ENCODE assay signal across 8 cellular contexts in the genomic region with DNA sequence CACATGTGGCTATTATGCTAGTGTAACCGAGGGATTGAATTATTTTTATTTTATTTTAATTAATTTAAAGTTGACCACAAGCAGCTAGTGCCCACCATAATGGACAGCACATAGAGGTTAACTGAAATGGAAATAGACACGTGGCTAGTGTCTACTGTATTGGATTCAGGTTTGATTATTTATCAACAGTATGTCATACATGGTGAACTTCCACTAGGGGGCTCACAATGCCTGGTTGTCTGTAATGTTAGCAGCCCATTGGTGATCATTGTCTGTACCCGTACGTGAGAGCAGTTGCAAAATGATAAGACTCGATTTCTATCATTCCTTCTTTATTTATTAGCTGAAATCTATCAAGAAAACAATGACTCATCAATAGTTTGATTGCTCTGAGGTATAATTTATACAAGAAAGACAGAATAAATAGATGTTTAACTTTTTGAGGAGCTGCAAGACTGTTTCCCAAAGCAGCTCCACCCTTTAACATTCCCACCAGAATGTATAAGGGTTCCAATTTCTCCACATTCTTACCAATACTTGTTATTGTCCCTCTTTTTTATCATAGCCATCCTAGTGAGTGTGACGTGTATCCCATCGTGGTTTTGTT.
DNase-seq lines count a peak whose midpoint lies in the region; ATAC-seq and TF ChIP-seq lines count a peak whose summit lies in the region.

No MANE protein-coding gene starts in this region.

- CTCF ChIA-PET in activated naive CD4-positive, alpha-beta T cell treated with anti-CD3 and anti-CD28 coated beads, Interleukin-2, amount 10 ng/mL, durations not matched to agents 7 days and 5 days (lab: Charles Lee) = interaction anchor here (0.7 to 1.3 kb wide), 7 partner anchors 11 to 868 kb away, joined by 3 to 8 read pairs (median 3); a partner anchor contains a TSS

- H3K4me1 Mint-ChIP-seq in activated naive CD4-positive, alpha-beta T cell treated with anti-CD3 and anti-CD28 coated beads, Interleukin-2, amount 10 ng/mL, durations not matched to agents 7 days and 5 days = no peaks in the 10 kb centered on the region

- H3K36me3 Mint-ChIP-seq in activated naive CD4-positive, alpha-beta T cell treated with anti-CD3 and anti-CD28 coated beads, Interleukin-2, amount 10 ng/mL, durations not matched to agents 7 days and 5 days = no peaks in the 10 kb centered on the region

- ATAC-seq in GM21515 (IDR thresholded peaks at IDR 0.05; ENCODE audit: unreplicated experiment) = peak; percentile 96
- no peak for ATAC-seq in GM19328 (IDR thresholded peaks at IDR 0.05; ENCODE audit: unreplicated experiment)

- H3K4me1 ChIP-seq in prostate gland (replicated peaks) = no peaks in the 10 kb centered on the region

- H3K27me3 Mint-ChIP-seq in activated naive CD4-positive, alpha-beta T cell treated with anti-CD3 and anti-CD28 coated beads, Interleukin-2, amount 10 ng/mL, durations not matched to agents 7 days and 5 days = peaks cover 29% of the 10 kb centered on the region

- no peaks in the 10 kb centered on the region for H3K9me3 ChIP-seq in prostate gland

- H3K4me3 ChIP-seq in prostate gland = no peak overlapping the region

- H3K27ac Mint-ChIP-seq in activated naive CD4-positive, alpha-beta T cell treated with anti-CD3 and anti-CD28 coated beads, Interleukin-2, amount 10 ng/mL, durations not matched to agents 7 days and 5 days = no peak overlapping the region

- no peaks in the 10 kb centered on the region for H3K36me3 ChIP-seq in prostate gland

- TF ChIP-seq POLR2A in prostate gland (IDR thresholded peaks at IDR 0.05) = no peak

- 10% methylated on average over 7 of the region's 7 CpGs for WGBS in prostate gland

- H3K27me3 ChIP-seq in prostate gland (replicated peaks; ENCODE audit: insufficient read depth) = no peaks in the 10 kb centered on the region

- H3K9me3 Mint-ChIP-seq in activated naive CD4-positive, alpha-beta T cell treated with anti-CD3 and anti-CD28 coated beads, Interleukin-2, amount 10 ng/mL, durations not matched to agents 7 days and 5 days = no peaks in the 10 kb centered on the region

- intact Hi-C loops in prostate gland (cut with DNase I) = loop anchor here (5.0 to 10.0 kb wide), 2 partner anchors 513 to 866 kb away; no protein-coding TSS in a partner anchor

- DNase-seq in GDM1 (lab: John Stamatoyannopoulos, UW) (peak; percentile 40), HuH-7.5 (ENCODE audit: low spot score) (peak; percentile 60), OCI-M1 (lab: John Stamatoyannopoulos, UW) (peak; percentile 81), glomerular endothelial cell (ENCODE audit: extremely low read depth, low read depth, low spot score) (peak; percentile 39), prostate gland (ENCODE audit: low spot score) (peak; percentile 34)
- DNase-seq in activated naive CD4-positive, alpha-beta T cell treated with anti-CD3 and anti-CD28 coated beads, Interleukin-2, amount 10 ng/mL, durations not matched to agents 7 days and 5 days = peak; percentile 63

- H3K27ac ChIP-seq in prostate gland = no peak overlapping the region

- peak; percentile 13 to 64 (median 61) for TF ChIP-seq CTCF in prostate gland (IDR thresholded peaks at IDR 0.05)

- no peak overlapping the region for H3K4me3 Mint-ChIP-seq in activated naive CD4-positive, alpha-beta T cell treated with anti-CD3 and anti-CD28 coated beads, Interleukin-2, amount 10 ng/mL, durations not matched to agents 7 days and 5 days
